Comparison of ENCODE assay signal across 20 cellular contexts in genomic region chr2:151525872-151526271, GRCh38.
A peak's percentile ranks its signal among the peaks of the same experiment; 100 is the strongest.
DNase-seq lines count a peak whose midpoint lies in the region; ATAC-seq and TF ChIP-seq lines count a peak whose summit lies in the region.
"Had no signal": no experiment of that assay in that cellular context is flagged by ENCODE, and none has a peak within 500 bp of the region (broad histone marks: within the 10 kb centered on the region; RNA-seq: fewer than 3 reads in every experiment).

No MANE protein-coding gene starts in this region.

- TF ChIP-seq CTCF in gastrocnemius medialis (IDR thresholded peaks at IDR 0.05 in 4 of 5, conservative IDR thresholded peaks at IDR 0.05 in 1 of 5) (no peak), glutamatergic neuron (IDR thresholded peaks at IDR 0.05; ENCODE audit: partially characterized antibody, unreplicated experiment) (no peak)

- H3K4me3 Mint-ChIP-seq in glutamatergic neuron (ENCODE audit: unreplicated experiment): no peak overlapping the region
- H3K4me3 Mint-ChIP-seq: CD4-positive, alpha-beta memory T cell had no signal

- H3K4me1 Mint-ChIP-seq in glutamatergic neuron (ENCODE audit: low read depth, unreplicated experiment): no peaks in the 10 kb centered on the region
- H3K4me1 Mint-ChIP-seq: CD4-positive, alpha-beta memory T cell had no signal

- no peaks in the 10 kb centered on the region for H3K9me3 Mint-ChIP-seq in glutamatergic neuron (ENCODE audit: unreplicated experiment)
- H3K9me3 Mint-ChIP-seq: CD4-positive, alpha-beta memory T cell had no signal

- no peaks in the 10 kb centered on the region for H3K36me3 ChIP-seq in Karpas-422 (ENCODE audit: insufficient read depth, low read length)
- H3K36me3 ChIP-seq in gastrocnemius medialis: peaks cover 7 to 98% of the 10 kb centered on the region in 2 donors

- no peaks in the 10 kb centered on the region for H3K36me3 Mint-ChIP-seq in glutamatergic neuron (ENCODE audit: unreplicated experiment)

- no peak overlapping the region for H3K4me2 ChIP-seq in Karpas-422 (ENCODE audit: low read depth, low read length, poor library complexity, severe bottlenecking)

- H3K9me3 ChIP-seq in Karpas-422 (ENCODE audit: low read length) (no peaks in the 10 kb centered on the region), gastrocnemius medialis (no peaks in the 10 kb centered on the region)

- intact Hi-C loops in gastrocnemius medialis (cut with DNase I; ENCODE audit: low total_unique reads): no loop called here

- in situ Hi-C loops in gastrocnemius medialis (cut with MboI; ENCODE audit: low sequenced_read_pairs in 4 of 4): no loop called here

- H3K9me2 ChIP-seq in Karpas-422 (replicated peaks; ENCODE audit: insufficient read depth, low read length): no peaks in the 10 kb centered on the region

- H3K27ac Mint-ChIP-seq in glutamatergic neuron (ENCODE audit: unreplicated experiment): no peak overlapping the region
- H3K27ac Mint-ChIP-seq: CD4-positive, alpha-beta memory T cell had no signal

- no peak for TF ChIP-seq POLR2A in gastrocnemius medialis (IDR thresholded peaks at IDR 0.05)

- H3K27ac ChIP-seq in Karpas-422 (ENCODE audit: low read length) (no peak overlapping the region), gastrocnemius medialis (peak overlapping the region; percentile 18 to 55 (median 34))

- DNase-seq in DMS79 treated with DMSO at 0.1 percent for 48 hours (lab: John Stamatoyannopoulos, UW) (peak; percentile 50), Karpas-422 (peak; percentile 43), germinal center (ENCODE audit: low spot score) (peak; percentile 43), gastrocnemius medialis (no peak), AG20443 (ENCODE audit: low spot score) (no peak), glutamatergic neuron (no peak)
- DNase-seq in stimulated activated CD4-positive, alpha-beta T cell treated with anti-CD3 and anti-CD28 coated beads, Interleukin-4, amount 100 ng/mL, for 1 hour: no peak
- DNase-seq: AML-193; CD4-positive, alpha-beta memory T cell; GDM1; HCEC 1CT; IMR-90; NCI-H1417; NCI-H1930; NCI-H2171; NCI-H446; NK-92 treated with Interleukin-12 subunit alpha and Interleukin-12 subunit beta, amount 100 ng/mL, for 24 hours; SHP77 treated with DMSO at 0.1 percent for 48 hours had no signal

- H3K27me3 ChIP-seq in Karpas-422 (ENCODE audit: low read length): no peaks in the 10 kb centered on the region
- no peaks in the 10 kb centered on the region for H3K27me3 ChIP-seq in gastrocnemius medialis

- H2AFZ ChIP-seq in Karpas-422 (ENCODE audit: low read length): no peak overlapping the region

- no peaks in the 10 kb centered on the region for H3K27me3 Mint-ChIP-seq in glutamatergic neuron (ENCODE audit: unreplicated experiment)
- H3K27me3 Mint-ChIP-seq: CD4-positive, alpha-beta memory T cell had no signal

- no peak overlapping the region for H3K9ac ChIP-seq in Karpas-422 (ENCODE audit: low read length)

- no peaks in the 10 kb centered on the region for H4K20me1 ChIP-seq in Karpas-422 (ENCODE audit: insufficient read depth, low read depth, low read length)

- H3K4me1 ChIP-seq in Karpas-422 (ENCODE audit: low read length): peaks cover 7% of the 10 kb centered on the region; the same call in 1 of the 2 replicates
- H3K4me1 ChIP-seq in gastrocnemius medialis: no peaks in the 10 kb centered on the region

- H3K4me3 ChIP-seq in Karpas-422 (ENCODE audit: low read length) (no peak overlapping the region), gastrocnemius medialis (no peak overlapping the region)

- H3K79me2 ChIP-seq in Karpas-422 (ENCODE audit: low read length): no peaks in the 10 kb centered on the region

- no peak for ATAC-seq in gastrocnemius medialis
- ATAC-seq in HG03135 (IDR thresholded peaks at IDR 0.05; ENCODE audit: unreplicated experiment): no peak
- ATAC-seq: SK-N-SH treated with all-trans-retinoic acid at 6 μM for 48 hours had no signal

Comparison
In these comparisons a context has a peak if more than half of its experiments do, and no peak if none do; other contexts are left out.
1. DNase-seq: peak in DMS79 treated with DMSO at 0.1 percent for 48 hours (single experiment), Karpas-422 (single experiment) and germinal center (single experiment); none in gastrocnemius medialis (0 of 2), AG20443 (single experiment), stimulated activated CD4-positive, alpha-beta T cell treated with anti-CD3 and anti-CD28 coated beads, Interleukin-4, amount 100 ng/mL, for 1 hour (single experiment) and glutamatergic neuron (single experiment).